Comparison of ENCODE assay signal across 1 cellular context in the genomic region with DNA sequence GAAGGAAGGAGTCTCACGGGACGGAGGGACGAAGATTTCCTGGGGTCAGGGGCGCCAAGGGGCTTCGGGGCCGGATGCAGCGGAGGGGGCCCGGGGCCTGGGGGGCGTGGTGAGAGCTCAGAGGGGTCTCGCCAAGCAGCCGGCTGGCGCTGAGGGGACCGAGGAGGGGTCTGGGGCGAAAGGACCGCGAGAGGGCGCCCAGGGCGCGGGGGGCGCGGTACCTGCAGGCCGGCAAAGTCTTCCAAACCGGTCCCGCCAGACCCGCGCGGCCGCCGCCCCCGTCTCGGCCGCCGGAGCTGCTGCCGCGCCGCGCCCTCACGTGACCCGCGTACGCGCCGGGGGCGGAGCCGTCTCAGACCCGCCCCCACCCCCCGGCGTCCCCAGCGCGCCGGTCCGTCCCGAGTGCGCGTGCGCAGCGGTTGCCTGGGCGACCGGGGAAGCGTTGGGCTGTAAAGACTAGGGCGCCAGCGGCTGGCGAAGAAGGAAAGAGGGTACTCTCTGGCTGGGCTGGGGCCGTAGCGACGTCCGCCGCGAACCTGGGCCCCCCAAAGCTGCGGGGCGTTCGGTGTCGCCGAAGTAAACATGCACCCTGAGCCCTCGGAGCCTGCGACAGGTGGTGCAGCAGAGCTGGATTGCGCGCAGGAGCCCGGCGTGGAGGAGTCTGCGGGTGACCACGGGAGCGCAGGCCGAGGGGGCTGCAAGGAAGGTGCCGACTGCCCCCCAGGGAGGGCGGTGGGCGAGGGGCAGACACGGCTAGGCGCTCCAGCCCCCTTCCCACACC.
A peak's percentile ranks its signal among the peaks of the same experiment; 100 is the strongest.
TF ChIP-seq lines count a peak whose summit lies in the region.

TSS of gene DNAAF1 (plus strand) at position 450 of the 781 bp plus-strand sequence. CDS start at position 583, 133 bp downstream.
TSS of gene HSDL1 (minus strand) at position 319 of the 781 bp plus-strand sequence. CDS start 13,856 bp downstream, outside the sequence.

TF ChIP-seq in K562, 482 proteins besides CTCF, POLR2A, EP300 and RAD21 (continued from another document and continues in another):
- TF ChIP-seq, protein P1, sequence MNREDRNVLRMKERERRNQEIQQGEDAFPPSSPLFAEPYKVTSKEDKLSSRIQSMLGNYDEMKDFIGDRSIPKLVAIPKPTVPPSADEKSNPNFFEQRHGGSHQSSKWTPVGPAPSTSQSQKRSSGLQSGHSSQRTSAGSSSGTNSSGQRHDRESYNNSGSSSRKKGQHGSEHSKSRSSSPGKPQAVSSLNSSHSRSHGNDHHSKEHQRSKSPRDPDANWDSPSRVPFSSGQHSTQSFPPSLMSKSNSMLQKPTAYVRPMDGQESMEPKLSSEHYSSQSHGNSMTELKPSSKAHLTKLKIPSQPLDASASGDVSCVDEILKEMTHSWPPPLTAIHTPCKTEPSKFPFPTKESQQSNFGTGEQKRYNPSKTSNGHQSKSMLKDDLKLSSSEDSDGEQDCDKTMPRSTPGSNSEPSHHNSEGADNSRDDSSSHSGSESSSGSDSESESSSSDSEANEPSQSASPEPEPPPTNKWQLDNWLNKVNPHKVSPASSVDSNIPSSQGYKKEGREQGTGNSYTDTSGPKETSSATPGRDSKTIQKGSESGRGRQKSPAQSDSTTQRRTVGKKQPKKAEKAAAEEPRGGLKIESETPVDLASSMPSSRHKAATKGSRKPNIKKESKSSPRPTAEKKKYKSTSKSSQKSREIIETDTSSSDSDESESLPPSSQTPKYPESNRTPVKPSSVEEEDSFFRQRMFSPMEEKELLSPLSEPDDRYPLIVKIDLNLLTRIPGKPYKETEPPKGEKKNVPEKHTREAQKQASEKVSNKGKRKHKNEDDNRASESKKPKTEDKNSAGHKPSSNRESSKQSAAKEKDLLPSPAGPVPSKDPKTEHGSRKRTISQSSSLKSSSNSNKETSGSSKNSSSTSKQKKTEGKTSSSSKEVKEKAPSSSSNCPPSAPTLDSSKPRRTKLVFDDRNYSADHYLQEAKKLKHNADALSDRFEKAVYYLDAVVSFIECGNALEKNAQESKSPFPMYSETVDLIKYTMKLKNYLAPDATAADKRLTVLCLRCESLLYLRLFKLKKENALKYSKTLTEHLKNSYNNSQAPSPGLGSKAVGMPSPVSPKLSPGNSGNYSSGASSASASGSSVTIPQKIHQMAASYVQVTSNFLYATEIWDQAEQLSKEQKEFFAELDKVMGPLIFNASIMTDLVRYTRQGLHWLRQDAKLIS (CRISPR knock-in tag; IDR thresholded peaks at IDR 0.05), result no peak
- TF ChIP-seq, protein P2, sequence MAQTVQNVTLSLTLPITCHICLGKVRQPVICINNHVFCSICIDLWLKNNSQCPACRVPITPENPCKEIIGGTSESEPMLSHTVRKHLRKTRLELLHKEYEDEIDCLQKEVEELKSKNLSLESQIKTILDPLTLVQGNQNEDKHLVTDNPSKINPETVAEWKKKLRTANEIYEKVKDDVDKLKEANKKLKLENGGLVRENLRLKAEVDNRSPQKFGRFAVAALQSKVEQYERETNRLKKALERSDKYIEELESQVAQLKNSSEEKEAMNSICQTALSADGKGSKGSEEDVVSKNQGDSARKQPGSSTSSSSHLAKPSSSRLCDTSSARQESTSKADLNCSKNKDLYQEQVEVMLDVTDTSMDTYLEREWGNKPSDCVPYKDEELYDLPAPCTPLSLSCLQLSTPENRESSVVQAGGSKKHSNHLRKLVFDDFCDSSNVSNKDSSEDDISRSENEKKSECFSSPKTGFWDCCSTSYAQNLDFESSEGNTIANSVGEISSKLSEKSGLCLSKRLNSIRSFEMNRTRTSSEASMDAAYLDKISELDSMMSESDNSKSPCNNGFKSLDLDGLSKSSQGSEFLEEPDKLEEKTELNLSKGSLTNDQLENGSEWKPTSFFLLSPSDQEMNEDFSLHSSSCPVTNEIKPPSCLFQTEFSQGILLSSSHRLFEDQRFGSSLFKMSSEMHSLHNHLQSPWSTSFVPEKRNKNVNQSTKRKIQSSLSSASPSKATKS (CRISPR knock-in tag; IDR thresholded peaks at IDR 0.05), result no peak
- TF ChIP-seq USF2 (CRISPR knock-in tag; IDR thresholded peaks at IDR 0.05), result peak; percentile 85
- no peak for TF ChIP-seq BCLAF1 (IDR thresholded peaks at IDR 0.05; ENCODE audit: borderline replicate concordance in 1 of 2, control insufficient read depth in 1 of 2, low read depth in 2 of 2, low read length in 1 of 2)
- TF ChIP-seq, protein P3, sequence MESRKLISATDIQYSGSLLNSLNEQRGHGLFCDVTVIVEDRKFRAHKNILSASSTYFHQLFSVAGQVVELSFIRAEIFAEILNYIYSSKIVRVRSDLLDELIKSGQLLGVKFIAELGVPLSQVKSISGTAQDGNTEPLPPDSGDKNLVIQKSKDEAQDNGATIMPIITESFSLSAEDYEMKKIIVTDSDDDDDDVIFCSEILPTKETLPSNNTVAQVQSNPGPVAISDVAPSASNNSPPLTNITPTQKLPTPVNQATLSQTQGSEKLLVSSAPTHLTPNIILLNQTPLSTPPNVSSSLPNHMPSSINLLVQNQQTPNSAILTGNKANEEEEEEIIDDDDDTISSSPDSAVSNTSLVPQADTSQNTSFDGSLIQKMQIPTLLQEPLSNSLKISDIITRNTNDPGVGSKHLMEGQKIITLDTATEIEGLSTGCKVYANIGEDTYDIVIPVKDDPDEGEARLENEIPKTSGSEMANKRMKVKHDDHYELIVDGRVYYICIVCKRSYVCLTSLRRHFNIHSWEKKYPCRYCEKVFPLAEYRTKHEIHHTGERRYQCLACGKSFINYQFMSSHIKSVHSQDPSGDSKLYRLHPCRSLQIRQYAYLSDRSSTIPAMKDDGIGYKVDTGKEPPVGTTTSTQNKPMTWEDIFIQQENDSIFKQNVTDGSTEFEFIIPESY (CRISPR knock-in tag; IDR thresholded peaks at IDR 0.05), result no peak
- TF ChIP-seq CC2D1A (IDR thresholded peaks at IDR 0.05), result no peak
- TF ChIP-seq, protein P4, sequence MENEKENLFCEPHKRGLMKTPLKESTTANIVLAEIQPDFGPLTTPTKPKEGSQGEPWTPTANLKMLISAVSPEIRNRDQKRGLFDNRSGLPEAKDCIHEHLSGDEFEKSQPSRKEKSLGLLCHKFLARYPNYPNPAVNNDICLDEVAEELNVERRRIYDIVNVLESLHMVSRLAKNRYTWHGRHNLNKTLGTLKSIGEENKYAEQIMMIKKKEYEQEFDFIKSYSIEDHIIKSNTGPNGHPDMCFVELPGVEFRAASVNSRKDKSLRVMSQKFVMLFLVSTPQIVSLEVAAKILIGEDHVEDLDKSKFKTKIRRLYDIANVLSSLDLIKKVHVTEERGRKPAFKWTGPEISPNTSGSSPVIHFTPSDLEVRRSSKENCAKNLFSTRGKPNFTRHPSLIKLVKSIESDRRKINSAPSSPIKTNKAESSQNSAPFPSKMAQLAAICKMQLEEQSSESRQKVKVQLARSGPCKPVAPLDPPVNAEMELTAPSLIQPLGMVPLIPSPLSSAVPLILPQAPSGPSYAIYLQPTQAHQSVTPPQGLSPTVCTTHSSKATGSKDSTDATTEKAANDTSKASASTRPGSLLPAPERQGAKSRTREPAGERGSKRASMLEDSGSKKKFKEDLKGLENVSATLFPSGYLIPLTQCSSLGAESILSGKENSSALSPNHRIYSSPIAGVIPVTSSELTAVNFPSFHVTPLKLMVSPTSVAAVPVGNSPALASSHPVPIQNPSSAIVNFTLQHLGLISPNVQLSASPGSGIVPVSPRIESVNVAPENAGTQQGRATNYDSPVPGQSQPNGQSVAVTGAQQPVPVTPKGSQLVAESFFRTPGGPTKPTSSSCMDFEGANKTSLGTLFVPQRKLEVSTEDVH (IDR thresholded peaks at IDR 0.05; ENCODE audit: low read depth, partially characterized antibody), result no peak
- TF ChIP-seq MTF1 (CRISPR knock-in tag; IDR thresholded peaks at IDR 0.05; ENCODE audit: borderline replicate concordance), result no peak
- TF ChIP-seq ZFP36 (IDR thresholded peaks at IDR 0.05; ENCODE audit: low read depth, low read length, partially characterized antibody), result no peak
- TF ChIP-seq MTA2 (IDR thresholded peaks at IDR 0.05; ENCODE audit: low read depth), result no peak
- peak; percentile 49; the same call in 1 of the 2 replicates for TF ChIP-seq RUNX1 (IDR thresholded peaks at IDR 0.05; ENCODE audit: low read depth)
- TF ChIP-seq ZNF785 (CRISPR knock-in tag; IDR thresholded peaks at IDR 0.05), result no peak
- TF ChIP-seq, protein P5, sequence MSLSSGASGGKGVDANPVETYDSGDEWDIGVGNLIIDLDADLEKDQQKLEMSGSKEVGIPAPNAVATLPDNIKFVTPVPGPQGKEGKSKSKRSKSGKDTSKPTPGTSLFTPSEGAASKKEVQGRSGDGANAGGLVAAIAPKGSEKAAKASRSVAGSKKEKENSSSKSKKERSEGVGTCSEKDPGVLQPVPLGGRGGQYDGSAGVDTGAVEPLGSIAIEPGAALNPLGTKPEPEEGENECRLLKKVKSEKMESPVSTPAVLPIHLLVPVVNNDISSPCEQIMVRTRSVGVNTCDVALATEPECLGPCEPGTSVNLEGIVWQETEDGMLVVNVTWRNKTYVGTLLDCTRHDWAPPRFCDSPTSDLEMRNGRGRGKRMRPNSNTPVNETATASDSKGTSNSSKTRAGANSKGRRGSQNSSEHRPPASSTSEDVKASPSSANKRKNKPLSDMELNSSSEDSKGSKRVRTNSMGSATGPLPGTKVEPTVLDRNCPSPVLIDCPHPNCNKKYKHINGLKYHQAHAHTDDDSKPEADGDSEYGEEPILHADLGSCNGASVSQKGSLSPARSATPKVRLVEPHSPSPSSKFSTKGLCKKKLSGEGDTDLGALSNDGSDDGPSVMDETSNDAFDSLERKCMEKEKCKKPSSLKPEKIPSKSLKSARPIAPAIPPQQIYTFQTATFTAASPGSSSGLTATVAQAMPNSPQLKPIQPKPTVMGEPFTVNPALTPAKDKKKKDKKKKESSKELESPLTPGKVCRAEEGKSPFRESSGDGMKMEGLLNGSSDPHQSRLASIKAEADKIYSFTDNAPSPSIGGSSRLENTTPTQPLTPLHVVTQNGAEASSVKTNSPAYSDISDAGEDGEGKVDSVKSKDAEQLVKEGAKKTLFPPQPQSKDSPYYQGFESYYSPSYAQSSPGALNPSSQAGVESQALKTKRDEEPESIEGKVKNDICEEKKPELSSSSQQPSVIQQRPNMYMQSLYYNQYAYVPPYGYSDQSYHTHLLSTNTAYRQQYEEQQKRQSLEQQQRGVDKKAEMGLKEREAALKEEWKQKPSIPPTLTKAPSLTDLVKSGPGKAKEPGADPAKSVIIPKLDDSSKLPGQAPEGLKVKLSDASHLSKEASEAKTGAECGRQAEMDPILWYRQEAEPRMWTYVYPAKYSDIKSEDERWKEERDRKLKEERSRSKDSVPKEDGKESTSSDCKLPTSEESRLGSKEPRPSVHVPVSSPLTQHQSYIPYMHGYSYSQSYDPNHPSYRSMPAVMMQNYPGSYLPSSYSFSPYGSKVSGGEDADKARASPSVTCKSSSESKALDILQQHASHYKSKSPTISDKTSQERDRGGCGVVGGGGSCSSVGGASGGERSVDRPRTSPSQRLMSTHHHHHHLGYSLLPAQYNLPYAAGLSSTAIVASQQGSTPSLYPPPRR (CRISPR knock-in tag; IDR thresholded peaks at IDR 0.05; ENCODE audit: borderline replicate concordance), result no peak
- no peak for TF ChIP-seq CBX8 (IDR thresholded peaks at IDR 0.05; ENCODE audit: borderline replicate concordance, extremely low read depth, low read depth, low read length, poor library complexity, severe bottlenecking)
- TF ChIP-seq RHOXF2B (CRISPR knock-in tag; conservative IDR thresholded peaks at IDR 0.05), result no peak
- no peak; the same call in 1 of the 2 replicates for TF ChIP-seq ZFX (CRISPR knock-in tag; IDR thresholded peaks at IDR 0.05)
- no peak for TF ChIP-seq PYGO2 (tag; IDR thresholded peaks at IDR 0.05)
- no peak for TF ChIP-seq NCOA4 (IDR thresholded peaks at IDR 0.05; ENCODE audit: partially characterized antibody)
- TF ChIP-seq, protein P6, sequence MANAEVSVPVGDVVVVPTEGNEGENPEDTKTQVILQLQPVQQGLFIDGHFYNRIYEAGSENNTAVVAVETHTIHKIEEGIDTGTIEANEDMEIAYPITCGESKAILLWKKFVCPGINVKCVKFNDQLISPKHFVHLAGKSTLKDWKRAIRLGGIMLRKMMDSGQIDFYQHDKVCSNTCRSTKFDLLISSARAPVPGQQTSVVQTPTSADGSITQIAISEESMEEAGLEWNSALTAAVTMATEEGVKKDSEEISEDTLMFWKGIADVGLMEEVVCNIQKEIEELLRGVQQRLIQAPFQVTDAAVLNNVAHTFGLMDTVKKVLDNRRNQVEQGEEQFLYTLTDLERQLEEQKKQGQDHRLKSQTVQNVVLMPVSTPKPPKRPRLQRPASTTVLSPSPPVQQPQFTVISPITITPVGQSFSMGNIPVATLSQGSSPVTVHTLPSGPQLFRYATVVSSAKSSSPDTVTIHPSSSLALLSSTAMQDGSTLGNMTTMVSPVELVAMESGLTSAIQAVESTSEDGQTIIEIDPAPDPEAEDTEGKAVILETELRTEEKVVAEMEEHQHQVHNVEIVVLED (CRISPR knock-in tag; IDR thresholded peaks at IDR 0.05), result peak; percentile 95
- TF ChIP-seq ZNF561 (CRISPR knock-in tag; conservative IDR thresholded peaks at IDR 0.05), result no peak
- TF ChIP-seq HCFC1 (IDR thresholded peaks at IDR 0.05; ENCODE audit: low read depth, low read length), result peak; percentile 47; the same call in 1 of the 2 replicates
- TF ChIP-seq, protein P7, sequence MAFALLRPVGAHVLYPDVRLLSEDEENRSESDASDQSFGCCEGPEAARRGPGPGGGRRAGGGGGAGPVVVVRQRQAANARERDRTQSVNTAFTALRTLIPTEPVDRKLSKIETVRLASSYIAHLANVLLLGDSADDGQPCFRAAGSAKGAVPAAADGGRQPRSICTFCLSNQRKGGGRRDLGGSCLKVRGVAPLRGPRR (CRISPR knock-in tag; IDR thresholded peaks at IDR 0.05), result no peak
- TF ChIP-seq ZNF76 (CRISPR knock-in tag; IDR thresholded peaks at IDR 0.05; ENCODE audit: borderline replicate concordance), result no peak
- no peak for TF ChIP-seq ZNF778 (CRISPR knock-in tag; IDR thresholded peaks at IDR 0.05)
